Comparison of ENCODE assay signal across 1 cellular context in genomic region chr13:26996965-26997752, GRCh38.
TF ChIP-seq lines count a peak whose summit lies in the region.

No MANE protein-coding gene starts in this region.

TF ChIP-seq in GM12878, 131 proteins besides CTCF, POLR2A, EP300 and RAD21 (continued from another document and continues in another):
- TF ChIP-seq, protein P1, sequence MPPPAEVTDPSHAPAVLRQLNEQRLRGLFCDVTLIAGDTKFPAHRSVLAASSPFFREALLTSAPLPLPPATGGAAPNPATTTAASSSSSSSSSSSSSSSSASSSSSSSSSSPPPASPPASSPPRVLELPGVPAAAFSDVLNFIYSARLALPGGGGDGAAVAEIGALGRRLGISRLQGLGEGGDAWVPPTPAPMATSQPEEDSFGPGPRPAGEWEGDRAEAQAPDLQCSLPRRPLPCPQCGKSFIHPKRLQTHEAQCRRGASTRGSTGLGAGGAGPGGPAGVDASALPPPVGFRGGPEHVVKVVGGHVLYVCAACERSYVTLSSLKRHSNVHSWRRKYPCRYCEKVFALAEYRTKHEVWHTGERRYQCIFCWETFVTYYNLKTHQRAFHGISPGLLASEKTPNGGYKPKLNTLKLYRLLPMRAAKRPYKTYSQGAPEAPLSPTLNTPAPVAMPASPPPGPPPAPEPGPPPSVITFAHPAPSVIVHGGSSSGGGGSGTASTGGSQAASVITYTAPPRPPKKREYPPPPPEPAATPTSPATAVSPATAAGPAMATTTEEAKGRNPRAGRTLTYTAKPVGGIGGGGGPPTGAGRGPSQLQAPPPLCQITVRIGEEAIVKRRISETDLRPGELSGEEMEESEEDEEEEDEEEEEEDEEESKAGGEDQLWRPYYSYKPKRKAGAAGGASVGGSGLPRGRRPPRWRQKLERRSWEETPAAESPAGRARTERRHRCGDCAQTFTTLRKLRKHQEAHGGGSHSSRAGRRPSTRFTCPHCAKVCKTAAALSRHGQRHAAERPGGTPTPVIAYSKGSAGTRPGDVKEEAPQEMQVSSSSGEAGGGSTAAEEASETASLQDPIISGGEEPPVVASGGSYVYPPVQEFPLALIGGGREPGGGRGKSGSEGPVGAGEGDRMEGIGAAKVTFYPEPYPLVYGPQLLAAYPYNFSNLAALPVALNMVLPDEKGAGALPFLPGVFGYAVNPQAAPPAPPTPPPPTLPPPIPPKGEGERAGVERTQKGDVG (CRISPR knock-in tag; IDR thresholded peaks at IDR 0.05): no peak
- TF ChIP-seq CHD4 (IDR thresholded peaks at IDR 0.05) (no peak), MYC (IDR thresholded peaks at IDR 0.05; ENCODE audit: insufficient read depth, insufficient read length, insufficient replicate concordance, low read length, severe bottlenecking) (no peak), RUNX3 (IDR thresholded peaks at IDR 0.05; ENCODE audit: low read length) (peak; percentile 36), BCL11A (IDR thresholded peaks at IDR 0.05; ENCODE audit: low read depth, low read length) (0 out of 2 replicates have a peak, but pooled peaks have one; percentile 32), ZZZ3 (IDR thresholded peaks at IDR 0.05; ENCODE audit: control insufficient read depth, insufficient read length, low read depth) (no peak), MAX (IDR thresholded peaks at IDR 0.05; ENCODE audit: low read depth, low read length) (no peak), NFXL1 (IDR thresholded peaks at IDR 0.05; ENCODE audit: borderline replicate concordance) (no peak), RB1 (IDR thresholded peaks at IDR 0.05; ENCODE audit: borderline replicate concordance) (no peak), MEF2B (IDR thresholded peaks at IDR 0.05; ENCODE audit: partially characterized antibody, poor library complexity, severe bottlenecking) (peak; percentile 84), BRCA1 (IDR thresholded peaks at IDR 0.05; ENCODE audit: low read depth, low read length) (no peak), RBBP5 (conservative IDR thresholded peaks at IDR 0.05) (no peak), PAX5 (IDR thresholded peaks at IDR 0.05; ENCODE audit: borderline replicate concordance, low read depth, low read length) (peak; percentile 76; the same call in 1 of the 2 replicates), ETV6 (conservative IDR thresholded peaks at IDR 0.05 in 1 of 2, IDR thresholded peaks at IDR 0.05 in 1 of 2; ENCODE audit: borderline replicate concordance in 1 of 2, low read depth in 1 of 2) (no peak), MTA3 (IDR thresholded peaks at IDR 0.05; ENCODE audit: borderline replicate concordance, low read length) (peak; percentile 32; the same call in 1 of the 2 replicates), CREB1 (IDR thresholded peaks at IDR 0.05; ENCODE audit: low read depth) (no peak), SMC3 (IDR thresholded peaks at IDR 0.05; ENCODE audit: borderline replicate concordance, low read length) (no peak), SREBF1 (IDR thresholded peaks at IDR 0.05; ENCODE audit: low read length) (no peak), USF2 (IDR thresholded peaks at IDR 0.05; ENCODE audit: borderline replicate concordance, low read depth, low read length) (no peak), ZBTB40 (IDR thresholded peaks at IDR 0.05; ENCODE audit: borderline replicate concordance) (no peak)
- TF ChIP-seq, protein P2, sequence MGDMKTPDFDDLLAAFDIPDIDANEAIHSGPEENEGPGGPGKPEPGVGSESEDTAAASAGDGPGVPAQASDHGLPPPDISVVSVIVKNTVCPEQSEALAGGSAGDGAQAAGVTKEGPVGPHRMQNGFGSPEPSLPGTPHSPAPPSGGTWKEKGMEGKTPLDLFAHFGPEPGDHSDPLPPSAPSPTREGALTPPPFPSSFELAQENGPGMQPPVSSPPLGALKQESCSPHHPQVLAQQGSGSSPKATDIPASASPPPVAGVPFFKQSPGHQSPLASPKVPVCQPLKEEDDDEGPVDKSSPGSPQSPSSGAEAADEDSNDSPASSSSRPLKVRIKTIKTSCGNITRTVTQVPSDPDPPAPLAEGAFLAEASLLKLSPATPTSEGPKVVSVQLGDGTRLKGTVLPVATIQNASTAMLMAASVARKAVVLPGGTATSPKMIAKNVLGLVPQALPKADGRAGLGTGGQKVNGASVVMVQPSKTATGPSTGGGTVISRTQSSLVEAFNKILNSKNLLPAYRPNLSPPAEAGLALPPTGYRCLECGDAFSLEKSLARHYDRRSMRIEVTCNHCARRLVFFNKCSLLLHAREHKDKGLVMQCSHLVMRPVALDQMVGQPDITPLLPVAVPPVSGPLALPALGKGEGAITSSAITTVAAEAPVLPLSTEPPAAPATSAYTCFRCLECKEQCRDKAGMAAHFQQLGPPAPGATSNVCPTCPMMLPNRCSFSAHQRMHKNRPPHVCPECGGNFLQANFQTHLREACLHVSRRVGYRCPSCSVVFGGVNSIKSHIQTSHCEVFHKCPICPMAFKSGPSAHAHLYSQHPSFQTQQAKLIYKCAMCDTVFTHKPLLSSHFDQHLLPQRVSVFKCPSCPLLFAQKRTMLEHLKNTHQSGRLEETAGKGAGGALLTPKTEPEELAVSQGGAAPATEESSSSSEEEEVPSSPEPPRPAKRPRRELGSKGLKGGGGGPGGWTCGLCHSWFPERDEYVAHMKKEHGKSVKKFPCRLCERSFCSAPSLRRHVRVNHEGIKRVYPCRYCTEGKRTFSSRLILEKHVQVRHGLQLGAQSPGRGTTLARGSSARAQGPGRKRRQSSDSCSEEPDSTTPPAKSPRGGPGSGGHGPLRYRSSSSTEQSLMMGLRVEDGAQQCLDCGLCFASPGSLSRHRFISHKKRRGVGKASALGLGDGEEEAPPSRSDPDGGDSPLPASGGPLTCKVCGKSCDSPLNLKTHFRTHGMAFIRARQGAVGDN (IDR thresholded peaks at IDR 0.05): no peak
- TF ChIP-seq, protein P3, sequence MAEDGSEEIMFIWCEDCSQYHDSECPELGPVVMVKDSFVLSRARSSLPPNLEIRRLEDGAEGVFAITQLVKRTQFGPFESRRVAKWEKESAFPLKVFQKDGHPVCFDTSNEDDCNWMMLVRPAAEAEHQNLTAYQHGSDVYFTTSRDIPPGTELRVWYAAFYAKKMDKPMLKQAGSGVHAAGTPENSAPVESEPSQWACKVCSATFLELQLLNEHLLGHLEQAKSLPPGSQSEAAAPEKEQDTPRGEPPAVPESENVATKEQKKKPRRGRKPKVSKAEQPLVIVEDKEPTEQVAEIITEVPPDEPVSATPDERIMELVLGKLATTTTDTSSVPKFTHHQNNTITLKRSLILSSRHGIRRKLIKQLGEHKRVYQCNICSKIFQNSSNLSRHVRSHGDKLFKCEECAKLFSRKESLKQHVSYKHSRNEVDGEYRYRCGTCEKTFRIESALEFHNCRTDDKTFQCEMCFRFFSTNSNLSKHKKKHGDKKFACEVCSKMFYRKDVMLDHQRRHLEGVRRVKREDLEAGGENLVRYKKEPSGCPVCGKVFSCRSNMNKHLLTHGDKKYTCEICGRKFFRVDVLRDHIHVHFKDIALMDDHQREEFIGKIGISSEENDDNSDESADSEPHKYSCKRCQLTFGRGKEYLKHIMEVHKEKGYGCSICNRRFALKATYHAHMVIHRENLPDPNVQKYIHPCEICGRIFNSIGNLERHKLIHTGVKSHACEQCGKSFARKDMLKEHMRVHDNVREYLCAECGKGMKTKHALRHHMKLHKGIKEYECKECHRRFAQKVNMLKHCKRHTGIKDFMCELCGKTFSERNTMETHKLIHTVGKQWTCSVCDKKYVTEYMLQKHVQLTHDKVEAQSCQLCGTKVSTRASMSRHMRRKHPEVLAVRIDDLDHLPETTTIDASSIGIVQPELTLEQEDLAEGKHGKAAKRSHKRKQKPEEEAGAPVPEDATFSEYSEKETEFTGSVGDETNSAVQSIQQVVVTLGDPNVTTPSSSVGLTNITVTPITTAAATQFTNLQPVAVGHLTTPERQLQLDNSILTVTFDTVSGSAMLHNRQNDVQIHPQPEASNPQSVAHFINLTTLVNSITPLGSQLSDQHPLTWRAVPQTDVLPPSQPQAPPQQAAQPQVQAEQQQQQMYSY (CRISPR knock-in tag; IDR thresholded peaks at IDR 0.05): no peak
- TF ChIP-seq, protein P4, sequence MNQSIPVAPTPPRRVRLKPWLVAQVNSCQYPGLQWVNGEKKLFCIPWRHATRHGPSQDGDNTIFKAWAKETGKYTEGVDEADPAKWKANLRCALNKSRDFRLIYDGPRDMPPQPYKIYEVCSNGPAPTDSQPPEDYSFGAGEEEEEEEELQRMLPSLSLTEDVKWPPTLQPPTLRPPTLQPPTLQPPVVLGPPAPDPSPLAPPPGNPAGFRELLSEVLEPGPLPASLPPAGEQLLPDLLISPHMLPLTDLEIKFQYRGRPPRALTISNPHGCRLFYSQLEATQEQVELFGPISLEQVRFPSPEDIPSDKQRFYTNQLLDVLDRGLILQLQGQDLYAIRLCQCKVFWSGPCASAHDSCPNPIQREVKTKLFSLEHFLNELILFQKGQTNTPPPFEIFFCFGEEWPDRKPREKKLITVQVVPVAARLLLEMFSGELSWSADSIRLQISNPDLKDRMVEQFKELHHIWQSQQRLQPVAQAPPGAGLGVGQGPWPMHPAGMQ (IDR thresholded peaks at IDR 0.05; ENCODE audit: borderline replicate concordance): no peak
- TF ChIP-seq, protein P5, sequence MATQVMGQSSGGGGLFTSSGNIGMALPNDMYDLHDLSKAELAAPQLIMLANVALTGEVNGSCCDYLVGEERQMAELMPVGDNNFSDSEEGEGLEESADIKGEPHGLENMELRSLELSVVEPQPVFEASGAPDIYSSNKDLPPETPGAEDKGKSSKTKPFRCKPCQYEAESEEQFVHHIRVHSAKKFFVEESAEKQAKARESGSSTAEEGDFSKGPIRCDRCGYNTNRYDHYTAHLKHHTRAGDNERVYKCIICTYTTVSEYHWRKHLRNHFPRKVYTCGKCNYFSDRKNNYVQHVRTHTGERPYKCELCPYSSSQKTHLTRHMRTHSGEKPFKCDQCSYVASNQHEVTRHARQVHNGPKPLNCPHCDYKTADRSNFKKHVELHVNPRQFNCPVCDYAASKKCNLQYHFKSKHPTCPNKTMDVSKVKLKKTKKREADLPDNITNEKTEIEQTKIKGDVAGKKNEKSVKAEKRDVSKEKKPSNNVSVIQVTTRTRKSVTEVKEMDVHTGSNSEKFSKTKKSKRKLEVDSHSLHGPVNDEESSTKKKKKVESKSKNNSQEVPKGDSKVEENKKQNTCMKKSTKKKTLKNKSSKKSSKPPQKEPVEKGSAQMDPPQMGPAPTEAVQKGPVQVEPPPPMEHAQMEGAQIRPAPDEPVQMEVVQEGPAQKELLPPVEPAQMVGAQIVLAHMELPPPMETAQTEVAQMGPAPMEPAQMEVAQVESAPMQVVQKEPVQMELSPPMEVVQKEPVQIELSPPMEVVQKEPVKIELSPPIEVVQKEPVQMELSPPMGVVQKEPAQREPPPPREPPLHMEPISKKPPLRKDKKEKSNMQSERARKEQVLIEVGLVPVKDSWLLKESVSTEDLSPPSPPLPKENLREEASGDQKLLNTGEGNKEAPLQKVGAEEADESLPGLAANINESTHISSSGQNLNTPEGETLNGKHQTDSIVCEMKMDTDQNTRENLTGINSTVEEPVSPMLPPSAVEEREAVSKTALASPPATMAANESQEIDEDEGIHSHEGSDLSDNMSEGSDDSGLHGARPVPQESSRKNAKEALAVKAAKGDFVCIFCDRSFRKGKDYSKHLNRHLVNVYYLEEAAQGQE (IDR thresholded peaks at IDR 0.05; ENCODE audit: low read depth, low read length): no peak
- TF ChIP-seq, protein P6, sequence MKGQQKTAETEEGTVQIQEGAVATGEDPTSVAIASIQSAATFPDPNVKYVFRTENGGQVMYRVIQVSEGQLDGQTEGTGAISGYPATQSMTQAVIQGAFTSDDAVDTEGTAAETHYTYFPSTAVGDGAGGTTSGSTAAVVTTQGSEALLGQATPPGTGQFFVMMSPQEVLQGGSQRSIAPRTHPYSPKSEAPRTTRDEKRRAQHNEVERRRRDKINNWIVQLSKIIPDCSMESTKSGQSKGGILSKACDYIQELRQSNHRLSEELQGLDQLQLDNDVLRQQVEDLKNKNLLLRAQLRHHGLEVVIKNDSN (IDR thresholded peaks at IDR 0.05; ENCODE audit: borderline replicate concordance, extremely low read length, insufficient read depth, low read depth, low read length): no peak
